Comparison of ENCODE assay signal across 6 cellular contexts in genomic region chr12:6936642-6937480, GRCh38.
DNase-seq lines count a peak whose midpoint lies in the region; ATAC-seq and TF ChIP-seq lines count a peak whose summit lies in the region.

No MANE protein-coding gene starts in this region.

- DNase-seq in fibroblast of mammary gland (ENCODE audit: low read depth) (no peak), middle frontal gyrus (ENCODE audit: extremely low spot score, low spot score) (no peak), NCI-H510A (lab: John Stamatoyannopoulos, UW) (no peak)
- peak; percentile 69 for DNase-seq in stimulated activated CD4-positive, alpha-beta T cell treated with anti-CD3 and anti-CD28 coated beads, Interleukin-2, amount 100 ng/mL, for 4 hours (ENCODE audit: low read depth)

- H3K4me3 ChIP-seq in fibroblast of mammary gland (ENCODE audit: control insufficient read depth, low read depth, low read length) = peak overlapping the region; percentile 55

- ATAC-seq in GM21515 (IDR thresholded peaks at IDR 0.05; ENCODE audit: unreplicated experiment) (peak; percentile 11), SK-N-SH treated with all-trans-retinoic acid at 6 μM for 48 hours (0 out of 3 replicates have a peak, but pooled peaks have one; percentile 0)

- no peak for TF ChIP-seq CTCF in fibroblast of mammary gland (conservative IDR thresholded peaks at IDR 0.05; ENCODE audit: control insufficient read depth, insufficient read depth, low read depth, low read length)

TF ChIP-seq in SK-N-SH treated with all-trans-retinoic acid at 6 μM for 48 hours, 23 proteins besides CTCF, POLR2A, EP300 and RAD21:
- no peak for TF ChIP-seq ZNF8 (CRISPR knock-in tag; IDR thresholded peaks at IDR 0.05)
- TF ChIP-seq ESRRG (CRISPR knock-in tag; IDR thresholded peaks at IDR 0.05) = no peak
- TF ChIP-seq ZNF70 (CRISPR knock-in tag; IDR thresholded peaks at IDR 0.05) = no peak
- TF ChIP-seq CREB5 (CRISPR knock-in tag; IDR thresholded peaks at IDR 0.05; ENCODE audit: low read depth) = no peak
- TF ChIP-seq PATZ1 (CRISPR knock-in tag; IDR thresholded peaks at IDR 0.05; ENCODE audit: borderline replicate concordance) = no peak
- TF ChIP-seq POU6F1 (CRISPR knock-in tag; IDR thresholded peaks at IDR 0.05; ENCODE audit: borderline replicate concordance, low read depth) = no peak
- no peak for TF ChIP-seq OSR1 (CRISPR knock-in tag; IDR thresholded peaks at IDR 0.05)
- TF ChIP-seq CSRNP3 (CRISPR knock-in tag; IDR thresholded peaks at IDR 0.05) = no peak
- no peak for TF ChIP-seq SNAI2 (CRISPR knock-in tag; IDR thresholded peaks at IDR 0.05)
- no peak for TF ChIP-seq ZNF565 (CRISPR knock-in tag; conservative IDR thresholded peaks at IDR 0.05; ENCODE audit: low read depth)
- TF ChIP-seq ZFP3 (CRISPR knock-in tag; IDR thresholded peaks at IDR 0.05) = no peak
- TF ChIP-seq BACH2 (CRISPR knock-in tag; IDR thresholded peaks at IDR 0.05; ENCODE audit: borderline replicate concordance) = no peak
- no peak for TF ChIP-seq ZFP30 (CRISPR knock-in tag; IDR thresholded peaks at IDR 0.05)
- no peak for TF ChIP-seq GLIS3 (CRISPR knock-in tag; IDR thresholded peaks at IDR 0.05)
